In genomic region chr14:105315211-105315721, GRCh38 we compare ENCODE assay signal across 8 cellular contexts. TPM values are rescaled to one million over a fixed set of nuclear protein-coding genes. Genes with fewer than 3 reads are reported as not detected.
DNase-seq lines count a peak whose midpoint lies in the region; ATAC-seq and TF ChIP-seq lines count a peak whose summit lies in the region.

No MANE protein-coding gene starts in this region.

- H3K4me3 ChIP-seq in HEK293 (ENCODE audit: low read depth, low read length) (peak overlapping the region; percentile 69), esophagus squamous epithelium (peak overlapping the region; percentile 68 to 91 (median 79))

- no peak for TF ChIP-seq POLR2A in esophagus squamous epithelium (IDR thresholded peaks at IDR 0.05)

- H3K27me3 Mint-ChIP-seq in activated T-cell treated with anti-CD3 and anti-CD28 coated beads, Interleukin-2, amount 50 U/mL, for 4 hours (ENCODE audit: low read depth) = no peaks in the 10 kb centered on the region
- H3K27me3 Mint-ChIP-seq in nephron (ENCODE audit: low read depth) = no peaks in the 10 kb centered on the region

- peak; percentile 12; the same call in 1 of the 2 replicates for TF ChIP-seq CTCF in HEK293 (tag by site-specific recombination; IDR thresholded peaks at IDR 0.05)
- TF ChIP-seq CTCF in esophagus squamous epithelium (IDR thresholded peaks at IDR 0.05) = peak in 1 of 6 experiments; percentile 3
- TF ChIP-seq CTCF in nephron (IDR thresholded peaks at IDR 0.05; ENCODE audit: unreplicated experiment in 3 of 3) = no peak

- H3K9me3 ChIP-seq in HEK293 (ENCODE audit: control insufficient read depth, insufficient read depth, low read depth, low read length) (no peaks in the 10 kb centered on the region), esophagus squamous epithelium (no peaks in the 10 kb centered on the region)

- H3K4me1 ChIP-seq in HEK293 (ENCODE audit: control insufficient read depth, insufficient read depth, low read length) (peaks cover 7% of the 10 kb centered on the region), esophagus squamous epithelium (peaks cover 34 to 47% (median 38%) of the 10 kb centered on the region in 3 donors)

- DNase-seq in EL = peak; percentile 19
- DNase-seq in NCI-H2171 (lab: John Stamatoyannopoulos, UW) = peak; percentile 20
- peak; percentile 37 for DNase-seq in activated T-cell treated with anti-CD3 and anti-CD28 coated beads, Interleukin-2, amount 50 U/mL, for 4 hours
- no peak for DNase-seq in esophagus squamous epithelium (lab: John Stamatoyannopoulos, UW)
- DNase-seq in middle frontal gyrus (ENCODE audit: extremely low spot score, low spot score) = no peak

- POLR2A ChIA-PET in HEK293 (lab: Yijun Ruan, JAX) = interaction anchor here (3.1 kb wide), 1 partner anchor 14 kb away, joined by 36 read pairs; the partner anchor contains the start of gene BRF1

- H3K4me1 Mint-ChIP-seq in activated T-cell treated with anti-CD3 and anti-CD28 coated beads, Interleukin-2, amount 50 U/mL, for 4 hours (ENCODE audit: low read depth) = peaks cover 20% of the 10 kb centered on the region
- H3K4me1 Mint-ChIP-seq in nephron = peaks cover 28% of the 10 kb centered on the region

- peak; percentile 12 to 26 for ATAC-seq in activated T-cell treated with anti-CD3 and anti-CD28 coated beads, Interleukin-2, amount 50 U/mL, for 4 hours
- no peak for ATAC-seq in GM18861 (IDR thresholded peaks at IDR 0.05; ENCODE audit: unreplicated experiment)

- H3K36me3 Mint-ChIP-seq in activated T-cell treated with anti-CD3 and anti-CD28 coated beads, Interleukin-2, amount 50 U/mL, for 4 hours (ENCODE audit: insufficient read depth) = peaks cover 2% of the 10 kb centered on the region
- H3K36me3 Mint-ChIP-seq in nephron (ENCODE audit: low read depth) = peaks cover 3% of the 10 kb centered on the region

- no CpG with 5 or more reads among the region's 54 CpGs for WGBS in esophagus squamous epithelium, 2 donors

- peak overlapping the region; percentile 41 to 69 (median 47) for H3K27ac Mint-ChIP-seq in nephron

- H3K27me3 ChIP-seq in esophagus squamous epithelium = no peaks in the 10 kb centered on the region

- intact Hi-C loops in esophagus squamous epithelium (cut with DNase I) = no loop called here

- H3K9me3 Mint-ChIP-seq in activated T-cell treated with anti-CD3 and anti-CD28 coated beads, Interleukin-2, amount 50 U/mL, for 4 hours = no peaks in the 10 kb centered on the region
- no peaks in the 10 kb centered on the region for H3K9me3 Mint-ChIP-seq in nephron

- CTCF ChIA-PET in HEK293 (lab: Yijun Ruan, JAX) = no interaction called here

- H3K27ac ChIP-seq in HEK293 (ENCODE audit: extremely low read depth, low read depth, low read length) (no peak overlapping the region; the same call in 1 of the 2 replicates), esophagus squamous epithelium (peak overlapping the region; percentile 65 to 89 (median 78))

- H3K4me3 Mint-ChIP-seq in activated T-cell treated with anti-CD3 and anti-CD28 coated beads, Interleukin-2, amount 50 U/mL, for 4 hours = peak overlapping the region; percentile 89
- peak overlapping the region; percentile 86 to 89 (median 88) for H3K4me3 Mint-ChIP-seq in nephron

- H3K36me3 ChIP-seq in HEK293 (ENCODE audit: control insufficient read depth in 2 of 2, insufficient read depth in 1 of 2, low read length in 2 of 2) (no peaks in the 10 kb centered on the region), esophagus squamous epithelium (no peaks in the 10 kb centered on the region)

TF ChIP-seq in HEK293, 187 proteins besides CTCF, POLR2A, EP300 and RAD21 (continues in another document):
- TF ChIP-seq ZNF449 (tag by site-specific recombination; IDR thresholded peaks at IDR 0.05) (no peak), GLI2 (tag by site-specific recombination; IDR thresholded peaks at IDR 0.05; ENCODE audit: borderline replicate concordance, low read depth) (no peak), ZEB2 (tag by site-specific recombination; IDR thresholded peaks at IDR 0.05) (peak; percentile 69; the same call in 1 of the 2 replicates), SP2 (tag by site-specific recombination; IDR thresholded peaks at IDR 0.05) (0 out of 2 replicates have a peak, but pooled peaks have one; percentile 24), ZBTB7A (tag by site-specific recombination; IDR thresholded peaks at IDR 0.05; ENCODE audit: low read depth) (0 out of 2 replicates have a peak, but pooled peaks have one; percentile 19), ZBTB1 (tag by site-specific recombination; IDR thresholded peaks at IDR 0.05) (no peak), ZNF660 (tag by site-specific recombination; IDR thresholded peaks at IDR 0.05) (no peak), KLF8 (tag by site-specific recombination; IDR thresholded peaks at IDR 0.05) (peak; percentile 33; the same call in 1 of the 2 replicates), ZBTB20 (tag by site-specific recombination; IDR thresholded peaks at IDR 0.05) (peak; percentile 49; the same call in 1 of the 2 replicates), ZNF654 (tag by site-specific recombination; IDR thresholded peaks at IDR 0.05; ENCODE audit: low read depth) (no peak), GLIS2 (tag by site-specific recombination; IDR thresholded peaks at IDR 0.05) (peak; percentile 53), HIC1 (tag by site-specific recombination; IDR thresholded peaks at IDR 0.05) (no peak), KLF7 (tag by site-specific recombination; IDR thresholded peaks at IDR 0.05; ENCODE audit: borderline replicate concordance) (no peak), ZNF530 (tag by site-specific recombination; IDR thresholded peaks at IDR 0.05; ENCODE audit: low read depth) (no peak), ZNF37A (tag by site-specific recombination; IDR thresholded peaks at IDR 0.05) (no peak), ZNF341 (tag by site-specific recombination; IDR thresholded peaks at IDR 0.05; ENCODE audit: low read depth) (peak; percentile 81), WT1 (tag by site-specific recombination; IDR thresholded peaks at IDR 0.05) (no peak), BCL11A (tag by site-specific recombination; IDR thresholded peaks at IDR 0.05; ENCODE audit: low read depth) (no peak), ZNF23 (tag by site-specific recombination; IDR thresholded peaks at IDR 0.05; ENCODE audit: borderline replicate concordance) (no peak), ZNF335 (tag by site-specific recombination; conservative IDR thresholded peaks at IDR 0.05) (peak; percentile 47), ZNF707 (tag by site-specific recombination; IDR thresholded peaks at IDR 0.05) (no peak), ZBTB26 (tag by site-specific recombination; optimal IDR thresholded peaks at IDR 0.05) (peak; percentile 74), SP3 (tag by site-specific recombination; IDR thresholded peaks at IDR 0.05) (0 out of 2 replicates have a peak, but pooled peaks have one; percentile 29), GLI4 (tag by site-specific recombination; IDR thresholded peaks at IDR 0.05) (no peak), ZNF600 (tag by site-specific recombination; IDR thresholded peaks at IDR 0.05) (peak; percentile 86)

RNA-seq across cellular contexts. Expression of gene PACS2, which starts 0.7 kb away (rescaled TPM):
- 10 to 100 TPM; 23.1 to 27.2 (median 24.8) TPM for total RNA-seq in activated T-cell treated with anti-CD3 and anti-CD28 coated beads, Interleukin-2, amount 50 U/mL, for 4 hours
- 10 to 100 TPM; 20.2 to 42.3 (median 30.9) TPM for total RNA-seq in esophagus squamous epithelium

RNA-seq across cellular contexts. Expression of gene BRF1, which starts 14.5 kb away (rescaled TPM):
- total RNA-seq in activated T-cell treated with anti-CD3 and anti-CD28 coated beads, Interleukin-2, amount 50 U/mL, for 4 hours = 10 to 100 TPM; 33.5 to 36.4 (median 35.4) TPM
- total RNA-seq in esophagus squamous epithelium = 10 to 100 TPM; 22.2 to 37.9 (median 26.2) TPM

Comparison
In these comparisons a context has a peak if more than half of its experiments do, and no peak if none do; other contexts are left out.
1. DNase-seq: peak in EL (single experiment), NCI-H2171 (single experiment) and activated T-cell treated with anti-CD3 and anti-CD28 coated beads, Interleukin-2, amount 50 U/mL, for 4 hours (single experiment); none in esophagus squamous epithelium (single experiment) and middle frontal gyrus (single experiment).